In genomic region chr22:41544671-41545476, GRCh38 we compare ENCODE assay signal across 1 cellular context.
A peak's percentile ranks its signal among the peaks of the same experiment; 100 is the strongest.
TF ChIP-seq lines count a peak whose summit lies in the region.

No MANE protein-coding gene starts in this region.

TF ChIP-seq in HepG2, 621 proteins besides CTCF, POLR2A, EP300 and RAD21 (continued from another document and continues in another):
- TF ChIP-seq KIAA2018 (CRISPR knock-in tag; IDR thresholded peaks at IDR 0.05; ENCODE audit: borderline replicate concordance) (no peak), ELF3 (CRISPR knock-in tag; IDR thresholded peaks at IDR 0.05) (0 out of 2 replicates have a peak, but pooled peaks have one; percentile 25), USF2 (IDR thresholded peaks at IDR 0.05; ENCODE audit: low read depth, low read length) (no peak), USF2 (CRISPR knock-in tag; IDR thresholded peaks at IDR 0.05; ENCODE audit: borderline replicate concordance) (0 out of 2 replicates have a peak, but pooled peaks have one; percentile 17), ZNF800 (CRISPR knock-in tag; IDR thresholded peaks at IDR 0.05) (no peak), ZNF546 (CRISPR knock-in tag; conservative IDR thresholded peaks at IDR 0.05) (0 out of 2 replicates have a peak, but pooled peaks have one; percentile 7), ZNF224 (CRISPR knock-in tag; IDR thresholded peaks at IDR 0.05) (no peak), ZEB1 (IDR thresholded peaks at IDR 0.05; ENCODE audit: insufficient replicate concordance, low read depth) (no peak), TFDP2 (CRISPR knock-in tag; IDR thresholded peaks at IDR 0.05) (0 out of 2 replicates have a peak, but pooled peaks have one; percentile 43), ISL2 (CRISPR knock-in tag; IDR thresholded peaks at IDR 0.05) (0 out of 2 replicates have a peak, but pooled peaks have one; percentile 18), FOXO1 (CRISPR knock-in tag; IDR thresholded peaks at IDR 0.05) (no peak; the same call in 1 of the 2 replicates), ATRX (CRISPR knock-in tag; IDR thresholded peaks at IDR 0.05; ENCODE audit: borderline replicate concordance) (no peak), ZNF644 (CRISPR knock-in tag; IDR thresholded peaks at IDR 0.05; ENCODE audit: low read depth) (no peak), ZNF576 (CRISPR knock-in tag; IDR thresholded peaks at IDR 0.05) (no peak), BATF2 (CRISPR knock-in tag; IDR thresholded peaks at IDR 0.05) (0 out of 2 replicates have a peak, but pooled peaks have one; percentile 7), SMYD3 (CRISPR knock-in tag; IDR thresholded peaks at IDR 0.05) (no peak), ZNF451 (CRISPR knock-in tag; IDR thresholded peaks at IDR 0.05) (no peak), CERS6 (CRISPR knock-in tag; IDR thresholded peaks at IDR 0.05) (no peak), ZNF772 (CRISPR knock-in tag; IDR thresholded peaks at IDR 0.05) (no peak), CCAR2 (optimal IDR thresholded peaks at IDR 0.05; ENCODE audit: low read depth, low read length) (no peak), FOXP1 (IDR thresholded peaks at IDR 0.05) (no peak), FOXP1 (CRISPR knock-in tag; IDR thresholded peaks at IDR 0.05) (no peak), CSRNP2 (CRISPR knock-in tag; conservative IDR thresholded peaks at IDR 0.05; ENCODE audit: low read depth) (no peak), ATF2 (CRISPR knock-in tag; IDR thresholded peaks at IDR 0.05) (no peak), HNF1A (IDR thresholded peaks at IDR 0.05; ENCODE audit: low read depth) (no peak), HNF1A (CRISPR knock-in tag; IDR thresholded peaks at IDR 0.05; ENCODE audit: borderline replicate concordance) (no peak)
